ENCODE assay signal across 8 cellular contexts in genomic region chr2:118224144-118224887, GRCh38.
A peak's percentile ranks its signal among the peaks of the same experiment; 100 is the strongest.
DNase-seq lines count a peak whose midpoint lies in the region; ATAC-seq and TF ChIP-seq lines count a peak whose summit lies in the region.

No MANE protein-coding gene starts in this region.

- CTCF ChIA-PET in naive thymus-derived CD4-positive, alpha-beta T cell (lab: Charles Lee), result interaction anchor here (0.5 to 1.4 kb wide), 4 partner anchors 22 to 631 kb away, joined by 3 to 5 read pairs (median 4); no protein-coding TSS in a partner anchor

- H3K27ac ChIP-seq in naive thymus-derived CD4-positive, alpha-beta T cell (ENCODE audit: low read depth, low read length), result peak overlapping the region; percentile 58
- peak overlapping the region in 1 of 4 donors; percentile 3 for H3K27ac ChIP-seq in upper lobe of left lung

- peaks cover 0 to 5% (median 0%) of the 10 kb centered on the region in 5 donors for H3K36me3 Mint-ChIP-seq in naive thymus-derived CD4-positive, alpha-beta T cell

- H3K36me3 ChIP-seq in naive thymus-derived CD4-positive, alpha-beta T cell (ENCODE audit: control insufficient read depth in 2 of 3, insufficient read depth in 3 of 3, low read length in 3 of 3), result no peaks in the 10 kb centered on the region
- H3K36me3 ChIP-seq in upper lobe of left lung, result no peaks in the 10 kb centered on the region

- TF ChIP-seq CTCF in choroid plexus epithelial cell (conservative IDR thresholded peaks at IDR 0.05; ENCODE audit: low read depth, low read length) (no peak), upper lobe of left lung (IDR thresholded peaks at IDR 0.05) (no peak)

- peak; percentile 46 for ATAC-seq in GM18517 (IDR thresholded peaks at IDR 0.05; ENCODE audit: unreplicated experiment)
- peak; percentile 63 for ATAC-seq in HG02642 (IDR thresholded peaks at IDR 0.05; ENCODE audit: poor library complexity, unreplicated experiment)
- ATAC-seq in naive thymus-derived CD4-positive, alpha-beta T cell, result peak; percentile 52
- peak; percentile 40 to 71 for ATAC-seq in upper lobe of left lung (ENCODE audit: low FRiP score in 2 of 2)

- H3K4me3 Mint-ChIP-seq in naive thymus-derived CD4-positive, alpha-beta T cell, result peak overlapping the region; percentile 85 to 93 (median 90)

- H3K9me3 ChIP-seq in naive thymus-derived CD4-positive, alpha-beta T cell (ENCODE audit: control insufficient read depth in 2 of 3, low read length in 3 of 3), result no peaks in the 10 kb centered on the region
- no peaks in the 10 kb centered on the region for H3K9me3 ChIP-seq in upper lobe of left lung

- H3K27me3 ChIP-seq in naive thymus-derived CD4-positive, alpha-beta T cell (ENCODE audit: control insufficient read depth in 2 of 2, insufficient read depth in 2 of 2, low read length in 2 of 2), result peaks cover 10 to 39% of the 10 kb centered on the region in 2 donors
- H3K27me3 ChIP-seq in upper lobe of left lung, result peaks cover 0 to 42% (median 19%) of the 10 kb centered on the region in 4 donors

- TF ChIP-seq POLR2A in upper lobe of left lung (IDR thresholded peaks at IDR 0.05), result no peak

- intact Hi-C loops in naive thymus-derived CD4-positive, alpha-beta T cell (cut with micrococcal nuclease), result loop anchor here in 1 of 2 donors (10.0 kb wide), 2 partner anchors 270 to 1140 kb away; partner anchors contain the start of genes C2orf76 and DBI

- DNase-seq in SW480 (ENCODE audit: low spot score) (peak; percentile 13), choroid plexus epithelial cell (ENCODE audit: low read depth) (no peak), upper lobe of left lung (peak in 1 of 2 donors; percentile 88), kidney glomerular epithelial cell (lab: John Stamatoyannopoulos, UW) (no peak), DMS153 (lab: John Stamatoyannopoulos, UW) (no peak)
- peak in 5 of 9 donors; percentile 1 to 44 (median 39) for DNase-seq in naive thymus-derived CD4-positive, alpha-beta T cell

- 4 to 8% methylated on average over 27 to 55 of the region's 72 CpGs for WGBS in upper lobe of left lung, 2 donors

- POLR2A ChIA-PET in naive thymus-derived CD4-positive, alpha-beta T cell (lab: Charles Lee), result interaction anchor here (1.2 kb wide), 1 partner anchor 38 kb away, joined by 4 read pairs; no protein-coding TSS in a partner anchor

- peaks cover 12 to 34% (median 24%) of the 10 kb centered on the region in 7 donors for H3K4me1 Mint-ChIP-seq in naive thymus-derived CD4-positive, alpha-beta T cell

- peak overlapping the region in 7 of 9 donors; percentile 31 to 92 (median 71) for H3K27ac Mint-ChIP-seq in naive thymus-derived CD4-positive, alpha-beta T cell

- peaks cover 68 to 83% (median 78%) of the 10 kb centered on the region in 5 donors for H3K27me3 Mint-ChIP-seq in naive thymus-derived CD4-positive, alpha-beta T cell

- peak overlapping the region; percentile 43 for H3K4me3 ChIP-seq in choroid plexus epithelial cell (ENCODE audit: low read depth, low read length)
- peak overlapping the region; percentile 62 for H3K4me3 ChIP-seq in naive thymus-derived CD4-positive, alpha-beta T cell (ENCODE audit: low read length)
- peak overlapping the region; percentile 11 to 50 (median 37) for H3K4me3 ChIP-seq in upper lobe of left lung

- H3K9me3 Mint-ChIP-seq in naive thymus-derived CD4-positive, alpha-beta T cell, result peaks cover 0 to 2% (median 0%) of the 10 kb centered on the region in 11 donors

- peaks cover 8 to 13% of the 10 kb centered on the region in 2 donors for H3K4me1 ChIP-seq in naive thymus-derived CD4-positive, alpha-beta T cell (ENCODE audit: control insufficient read depth in 2 of 2, insufficient read depth in 2 of 2, low read length in 2 of 2)
- peaks cover 4 to 15% (median 13%) of the 10 kb centered on the region in 4 donors for H3K4me1 ChIP-seq in upper lobe of left lung

- TF ChIP-seq EP300 in upper lobe of left lung (IDR thresholded peaks at IDR 0.05), result no peak

Comparison
In these comparisons a context has a peak if more than half of its experiments do, and no peak if none do; other contexts are left out.
1. DNase-seq: peak in SW480 (single experiment) and naive thymus-derived CD4-positive, alpha-beta T cell (5 of 9); none in choroid plexus epithelial cell (single experiment), kidney glomerular epithelial cell (single experiment) and DMS153 (single experiment).
2. Peak in every context shown above with its lines, with median percentiles within 50 percentile points of each other: ATAC-seq and H3K4me3 ChIP-seq.